In the genomic region with DNA sequence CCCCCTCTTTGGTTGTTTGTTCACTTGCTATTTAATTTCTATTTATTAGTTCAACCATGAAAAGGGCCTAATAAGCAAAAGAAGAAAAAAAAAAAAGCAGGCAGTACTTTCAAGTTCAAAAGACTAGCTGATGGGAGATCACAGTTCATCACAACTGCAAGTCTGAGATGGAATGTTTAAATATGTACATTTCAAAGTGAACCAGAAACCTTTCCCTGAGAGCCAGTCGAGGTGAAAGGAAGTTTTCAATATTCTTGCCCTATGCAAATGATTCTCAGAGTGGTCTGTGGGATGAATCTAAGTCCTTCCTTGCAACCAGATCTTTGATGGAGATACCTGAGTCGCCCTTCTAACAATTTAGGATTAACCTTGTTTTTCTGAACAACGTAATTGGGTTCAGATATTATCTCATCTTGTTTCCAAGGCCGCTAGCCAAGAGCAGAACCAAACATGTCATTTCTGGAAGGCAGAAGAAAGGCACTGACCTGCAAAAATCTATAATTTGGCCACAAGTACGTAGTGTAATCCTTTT, we compare ENCODE assay signal across 24 cellular contexts.
"Had no signal": no experiment of that assay in that cellular context is flagged by ENCODE, and none has a peak within 500 bp of the region (broad histone marks: within the 10 kb centered on the region; RNA-seq: fewer than 3 reads in every experiment).

No MANE protein-coding gene starts in this region.

- H3K27me3 ChIP-seq: gastrocnemius medialis, left lung, right atrium auricular region, spleen, vagina had no signal

- H3K4me3 ChIP-seq: gastrocnemius medialis, left lung, lung, prostate gland, right atrium auricular region, spleen, thoracic aorta, vagina had no signal

- H3K36me3 ChIP-seq: gastrocnemius medialis, left lung, prostate gland, right atrium auricular region, spleen, thoracic aorta, vagina had no signal

- H3K9me3 ChIP-seq: gastrocnemius medialis, left lung, prostate gland, right atrium auricular region, spleen, thoracic aorta, vagina had no signal

- ATAC-seq: esophagus mucosa; gastrocnemius medialis; left lung; naive thymus-derived CD8-positive, alpha-beta T cell had no signal

- DNase-seq: activated CD4-positive, alpha-beta T cell treated with anti-CD3 and anti-CD28 coated beads for 4 hours; activated CD4-positive, alpha-beta T cell treated with anti-CD3 and anti-CD28 coated beads, Interleukin-2, amount 50 U/mL, for 48 hours; activated CD4-positive, CD25-positive, alpha-beta regulatory T cell; activated naive CD4-positive, alpha-beta T cell treated with Interleukin-2 at 50 U/mL for 16 hours; activated naive CD8-positive, alpha-beta T cell treated with anti-CD3 and anti-CD28 coated beads for 36 hours; activated T-cell treated with anti-CD3 and anti-CD28 coated beads, Interleukin-2, amount 50 U/mL, for 48 hours; central memory CD4-positive, alpha-beta T cell; dermis blood vessel endothelial cell; effector CD8-positive, alpha-beta T cell; gastrocnemius medialis; head of caudate nucleus; kidney glomerular epithelial cell; left lung; naive thymus-derived CD8-positive, alpha-beta T cell; spleen; stimulated activated CD4-positive, alpha-beta T cell treated with anti-CD3 and anti-CD28 coated beads, Interleukin-4, amount 100 ng/mL, for 24 hours; stimulated activated naive CD4-positive, alpha-beta T cell treated with Interleukin-2 at 50 U/mL for 16 hours; T1000 had no signal

- H3K4me1 ChIP-seq: gastrocnemius medialis, left lung, prostate gland, right atrium auricular region, spleen, vagina had no signal

- H3K27ac ChIP-seq: gastrocnemius medialis, left lung, prostate gland, right atrium auricular region, spleen, thoracic aorta, vagina had no signal
